In the genomic region with DNA sequence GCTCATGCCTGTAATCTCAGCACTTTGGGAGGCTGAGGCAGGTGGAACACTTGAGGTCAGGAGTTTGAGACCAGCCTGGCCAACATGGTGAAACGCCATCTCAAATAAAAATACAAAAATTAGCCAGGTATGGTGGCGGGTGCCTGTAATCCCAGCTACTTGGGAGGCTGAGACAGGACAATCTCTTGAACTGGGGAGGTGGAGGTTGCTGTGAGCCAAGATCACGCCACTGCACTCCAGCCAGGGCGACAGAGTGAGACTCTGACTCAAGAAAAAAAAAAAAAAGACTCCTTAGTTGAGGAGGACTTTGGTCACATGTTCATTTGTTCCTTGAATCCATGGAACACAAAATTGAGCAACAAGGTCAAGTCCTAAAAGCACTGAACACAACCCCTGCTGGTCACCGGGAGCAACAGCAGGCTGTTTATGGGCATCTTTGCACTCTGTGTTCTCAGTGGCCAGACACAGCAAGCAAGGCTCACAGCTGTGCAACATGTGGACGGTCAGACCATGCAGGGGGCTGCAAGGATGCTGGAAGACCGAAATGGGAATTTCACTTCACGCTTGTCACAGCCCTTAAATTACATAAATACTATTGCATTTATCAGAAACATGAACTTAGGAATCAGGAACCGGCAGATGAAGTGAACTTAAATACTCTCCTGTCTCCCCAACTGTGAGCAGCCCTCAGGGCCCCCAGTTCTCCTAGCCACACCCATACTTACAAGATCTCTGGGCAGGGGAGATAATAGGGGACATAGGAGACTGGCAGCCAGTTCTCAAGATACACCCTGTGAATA, we compare ENCODE assay signal across 9 cellular contexts. TPM values are rescaled to one million over a fixed set of nuclear protein-coding genes. Genes with fewer than 3 reads are reported as not detected.
A peak's percentile ranks its signal among the peaks of the same experiment; 100 is the strongest.
DNase-seq lines count a peak whose midpoint lies in the region; ATAC-seq, FAIRE-seq and TF ChIP-seq lines count a peak whose summit lies in the region.
"Had no signal": no experiment of that assay in that cellular context is flagged by ENCODE, and none has a peak within 500 bp of the region (broad histone marks: within the 10 kb centered on the region; RNA-seq: fewer than 3 reads in every experiment).

No MANE protein-coding gene starts in this region.

- 0 out of 2 replicates have a peak overlapping the region, but pooled peaks have one; percentile 25 for H3K4me3 ChIP-seq in BLaER1
- H3K4me3 ChIP-seq in pancreas, result no peak overlapping the region

- 49 to 55% methylated on average over 9 of the region's 9 CpGs for WGBS in pancreas, 2 donors

- peaks cover 3% of the 10 kb centered on the region for H3K27me3 Mint-ChIP-seq in activated CD8-positive, alpha-beta T cell treated with anti-CD3 and anti-CD28 coated beads for 36 hours

- H3K36me3 ChIP-seq in BLaER1 (peaks cover 47% of the 10 kb centered on the region), pancreas (no peaks in the 10 kb centered on the region)

- H3K27me3 ChIP-seq in BLaER1, result no peaks in the 10 kb centered on the region
- peaks cover 31% of the 10 kb centered on the region for H3K27me3 ChIP-seq in foreskin keratinocyte
- H3K27me3 ChIP-seq in pancreas, result no peaks in the 10 kb centered on the region

- no peak overlapping the region for H3K4me3 Mint-ChIP-seq in activated CD8-positive, alpha-beta T cell treated with anti-CD3 and anti-CD28 coated beads for 36 hours

- intact Hi-C loops in activated CD8-positive, alpha-beta T cell treated with anti-CD3 and anti-CD28 coated beads for 36 hours (cut with micrococcal nuclease), result no loop called here
- intact Hi-C loops in pancreas (cut with DNase I), result no loop called here

- no peaks in the 10 kb centered on the region for H3K36me3 Mint-ChIP-seq in activated CD8-positive, alpha-beta T cell treated with anti-CD3 and anti-CD28 coated beads for 36 hours (ENCODE audit: low read depth)

- H3K9me3 Mint-ChIP-seq in activated CD8-positive, alpha-beta T cell treated with anti-CD3 and anti-CD28 coated beads for 36 hours, result no peaks in the 10 kb centered on the region

- peak overlapping the region; percentile 98 for H3K4me2 ChIP-seq in BLaER1

- H3K27ac ChIP-seq in BLaER1 (no peak overlapping the region), foreskin keratinocyte (no peak overlapping the region), pancreas (no peak overlapping the region)

- H3K9me3 ChIP-seq in BLaER1 (no peaks in the 10 kb centered on the region), pancreas (no peaks in the 10 kb centered on the region)

- CTCF ChIA-PET in activated CD8-positive, alpha-beta T cell treated with anti-CD3 and anti-CD28 coated beads for 36 hours (lab: Charles Lee), result interaction anchor here (0.6 to 1.4 kb wide), 5 partner anchors 11 to 78 kb away, joined by 3 to 7 read pairs (median 3); no protein-coding TSS in a partner anchor

- no peak overlapping the region for H3K27ac Mint-ChIP-seq in activated CD8-positive, alpha-beta T cell treated with anti-CD3 and anti-CD28 coated beads for 36 hours

- H3K4me1 ChIP-seq in BLaER1 (peaks cover 51% of the 10 kb centered on the region), foreskin keratinocyte (no peaks in the 10 kb centered on the region), pancreas (peaks cover 0 to 2% (median 0%) of the 10 kb centered on the region in 3 donors)

- FAIRE-seq in GM19239 (lab: Jason Lieb, UNC) (peak; percentile 98), pancreas (lab: Jason Lieb, UNC) (peak; percentile 26)

- POLR2A ChIA-PET in activated CD8-positive, alpha-beta T cell treated with anti-CD3 and anti-CD28 coated beads for 36 hours (lab: Charles Lee), result no interaction called here

- DNase-seq in GM19239 (ENCODE audit: insufficient read length, low spot score) (peak; percentile 76), NCI-H510A (lab: John Stamatoyannopoulos, UW) (peak; percentile 23), foreskin keratinocyte (peak; percentile 29 to 49), pancreas (peak in 3 of 6 donors; percentile 61 to 72 (median 61))
- DNase-seq in activated CD8-positive, alpha-beta T cell treated with anti-CD3 and anti-CD28 coated beads for 36 hours, result peak; percentile 64

- no peaks in the 10 kb centered on the region for H3K4me1 Mint-ChIP-seq in activated CD8-positive, alpha-beta T cell treated with anti-CD3 and anti-CD28 coated beads for 36 hours (ENCODE audit: low read depth)

- H3K9ac ChIP-seq in BLaER1, result no peak overlapping the region; the same call in 1 of the 2 replicates

- ATAC-seq in activated CD8-positive, alpha-beta T cell treated with anti-CD3 and anti-CD28 coated beads for 36 hours, result peak; percentile 84
- ATAC-seq in foreskin keratinocyte (peak; percentile 64), pancreas (peak; percentile 74 to 85 (median 79)), HG02885 (IDR thresholded peaks at IDR 0.05; ENCODE audit: poor library complexity, unreplicated experiment) (no peak), HG03097 (IDR thresholded peaks at IDR 0.05; ENCODE audit: low FRiP score, unreplicated experiment) (no peak)

- H4K20me1 ChIP-seq in BLaER1, result peaks cover 69% of the 10 kb centered on the region

- peak; percentile 84 for TF ChIP-seq CTCF in activated CD8-positive, alpha-beta T cell treated with anti-CD3 and anti-CD28 coated beads for 36 hours (IDR thresholded peaks at IDR 0.05)
- peak; percentile 70 for TF ChIP-seq CTCF in foreskin keratinocyte (conservative IDR thresholded peaks at IDR 0.05)
- peak; percentile 46 to 72 (median 53) for TF ChIP-seq CTCF in pancreas (IDR thresholded peaks at IDR 0.05)

RNA-seq across cellular contexts. Expression of a gene that starts 2.8 kb away (rescaled TPM):
- total RNA-seq in activated CD8-positive, alpha-beta T cell treated with anti-CD3 and anti-CD28 coated beads for 36 hours, result 1 to 10 TPM; 3.6 to 4.1 TPM
- total RNA-seq in foreskin keratinocyte, result 1.7 and 3.0 TPM in 2 replicates
- polyA plus RNA-seq in foreskin keratinocyte, result 1.5 and 3.0 TPM in 2 replicates
- total RNA-seq in pancreas, result 10 to 100 TPM in 1 of 6 donors, 1 to 10 TPM in 5; 1.5 to 11.9 (median 3.1) TPM
- 1 to 10 TPM; 4.5 to 4.6 TPM for polyA plus RNA-seq in pancreas

RNA-seq across cellular contexts. Expression of a gene that starts 39.9 kb away (rescaled TPM):
- total RNA-seq in activated CD8-positive, alpha-beta T cell treated with anti-CD3 and anti-CD28 coated beads for 36 hours, result 10 to 100 TPM; 80.5 to 88.2 TPM
- total RNA-seq in foreskin keratinocyte (15.9 and 18.0 TPM in 2 replicates), pancreas (10 to 100 TPM; 16.1 to 31.9 (median 20.3) TPM)
- polyA plus RNA-seq in foreskin keratinocyte (11.9 and 12.7 TPM in 2 replicates), pancreas (10 to 100 TPM; 56.0 to 69.7 TPM)

RNA-seq across cellular contexts. Expression of a gene that starts 48.1 kb away (rescaled TPM):
- not detected for total RNA-seq in activated CD8-positive, alpha-beta T cell treated with anti-CD3 and anti-CD28 coated beads for 36 hours
- total RNA-seq in foreskin keratinocyte (not detected in 2 replicates), pancreas (not detected)
- polyA plus RNA-seq in foreskin keratinocyte (not detected in 2 replicates), pancreas (not detected)
- total RNA-seq: mononuclear cell had no signal

Comparison
In these comparisons a context has a peak if more than half of its experiments do, and no peak if none do; other contexts are left out.
1. ATAC-seq: peak in activated CD8-positive, alpha-beta T cell treated with anti-CD3 and anti-CD28 coated beads for 36 hours (single experiment), foreskin keratinocyte (single experiment) and pancreas (4 of 4); none in HG02885 (single experiment) and HG03097 (single experiment).
2. Peak in every context shown above with its lines, with median percentiles within 50 percentile points of each other: CTCF ChIP-seq.